Comparison of ENCODE assay signal across 8 cellular contexts in genomic region chr6:117482240-117483003, GRCh38. TPM values are rescaled to one million over a fixed set of nuclear protein-coding genes. Genes with fewer than 3 reads are reported as not detected.
A peak's percentile ranks its signal among the peaks of the same experiment; 100 is the strongest.
DNase-seq lines count a peak whose midpoint lies in the region; ATAC-seq and TF ChIP-seq lines count a peak whose summit lies in the region.

Gene DCBLD1, plus strand, starts transcription at chr6:117482674. Its CDS starts 108 bp downstream, at chr6:117482782.

- intact Hi-C loops in adrenal gland (cut with DNase I) (no loop called here), cardiac septum (cut with DNase I) (loop anchor here (2.0 kb wide), 2 partner anchors 16 to 120 kb away; partner anchors contain the start of gene GOPC), vagina (cut with DNase I) (no loop called here)

- TF ChIP-seq RAD21 in Ishikawa (IDR thresholded peaks at IDR 0.05; ENCODE audit: low read depth), result no peak

- peaks cover 0 to 19% of the 10 kb centered on the region in 2 donors for H3K4me1 ChIP-seq in adrenal gland (replicated peaks in 1 of 2)
- H3K4me1 ChIP-seq in parathyroid adenoma, result peaks cover 3% of the 10 kb centered on the region
- H3K4me1 ChIP-seq in vagina, result peaks cover 32% of the 10 kb centered on the region

- TF ChIP-seq CTCF in adrenal gland (IDR thresholded peaks at IDR 0.05), result no peak
- no peak for TF ChIP-seq CTCF in parathyroid adenoma (IDR thresholded peaks at IDR 0.05)
- no peak for TF ChIP-seq CTCF in vagina (IDR thresholded peaks at IDR 0.05)

- TF ChIP-seq POLR2A in adrenal gland (IDR thresholded peaks at IDR 0.05) (peak; percentile 34 to 75), vagina (IDR thresholded peaks at IDR 0.05) (peak in 1 of 2 donors; percentile 63)

- H3K4me3 ChIP-seq in adrenal gland (peak within 1 kb of the TSS; percentile 49 to 86 (median 60)), parathyroid adenoma (ENCODE audit: low read depth, low read length) (peak within 1 kb of the TSS; percentile 94), vagina (peak within 1 kb of the TSS; percentile 52 to 84)

- H3K36me3 ChIP-seq in adrenal gland (replicated peaks in 1 of 2) (no peaks in the 10 kb centered on the region), parathyroid adenoma (ENCODE audit: control insufficient read depth, insufficient read depth, low read length) (no peaks in the 10 kb centered on the region), vagina (no peaks in the 10 kb centered on the region)

- WGBS in adrenal gland, 4 donors, result 0 to 2% (median 1%) methylated on average over 34 to 96 of the region's 96 CpGs

- DNase-seq in ELF-1 (ENCODE audit: low read depth, low spot score) (peak; percentile 81), SKM-1 (lab: John Stamatoyannopoulos, UW; ENCODE audit: unreplicated experiment) (peak; percentile 46), adrenal gland (peak; percentile 76 to 80 (median 79)), cardiac septum (ENCODE audit: low spot score) (peak; percentile 89), vagina (ENCODE audit: extremely low spot score in 2 of 2) (no peak)

- no peaks in the 10 kb centered on the region for H3K27me3 ChIP-seq in adrenal gland
- no peaks in the 10 kb centered on the region for H3K27me3 ChIP-seq in parathyroid adenoma (ENCODE audit: control insufficient read depth, insufficient read depth, low read length)
- no peaks in the 10 kb centered on the region for H3K27me3 ChIP-seq in vagina

- H3K79me2 ChIP-seq in parathyroid adenoma, result peaks cover 17% of the 10 kb centered on the region

- peak; percentile 76 for ATAC-seq in GM21737 (IDR thresholded peaks at IDR 0.05; ENCODE audit: unreplicated experiment)

- H3K27ac ChIP-seq in adrenal gland, result peak within 1 kb of the TSS; percentile 57 to 91 (median 84)
- peak within 1 kb of the TSS; percentile 93 for H3K27ac ChIP-seq in parathyroid adenoma
- H3K27ac ChIP-seq in vagina, result peak within 1 kb of the TSS; percentile 92

- peak within 1 kb of the TSS; percentile 72 for H3K9ac ChIP-seq in parathyroid adenoma

- peak within 1 kb of the TSS; percentile 99 for H3K4me2 ChIP-seq in parathyroid adenoma (ENCODE audit: low read length)

- no peak for TF ChIP-seq EP300 in Ishikawa (IDR thresholded peaks at IDR 0.05; ENCODE audit: borderline replicate concordance)

- H2AFZ ChIP-seq in parathyroid adenoma, result peak within 1 kb of the TSS; percentile 98

- H3K9me3 ChIP-seq in adrenal gland (replicated peaks in 1 of 3), result no peaks in the 10 kb centered on the region
- H3K9me3 ChIP-seq in parathyroid adenoma (ENCODE audit: control insufficient read depth, low read length), result no peaks in the 10 kb centered on the region
- no peaks in the 10 kb centered on the region for H3K9me3 ChIP-seq in vagina

TF ChIP-seq in Ishikawa, 13 proteins besides CTCF, POLR2A, EP300 and RAD21:
- TF ChIP-seq CEBPB (IDR thresholded peaks at IDR 0.05), result no peak
- TF ChIP-seq TCF12 (IDR thresholded peaks at IDR 0.05; ENCODE audit: low read depth), result peak; percentile 47; the same call in 1 of the 2 replicates
- no peak for TF ChIP-seq ZBTB7A (IDR thresholded peaks at IDR 0.05; ENCODE audit: low read depth)
- TF ChIP-seq, protein P1, sequence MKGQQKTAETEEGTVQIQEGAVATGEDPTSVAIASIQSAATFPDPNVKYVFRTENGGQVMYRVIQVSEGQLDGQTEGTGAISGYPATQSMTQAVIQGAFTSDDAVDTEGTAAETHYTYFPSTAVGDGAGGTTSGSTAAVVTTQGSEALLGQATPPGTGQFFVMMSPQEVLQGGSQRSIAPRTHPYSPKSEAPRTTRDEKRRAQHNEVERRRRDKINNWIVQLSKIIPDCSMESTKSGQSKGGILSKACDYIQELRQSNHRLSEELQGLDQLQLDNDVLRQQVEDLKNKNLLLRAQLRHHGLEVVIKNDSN (IDR thresholded peaks at IDR 0.05), result peak; percentile 57
- TF ChIP-seq EGR1 (IDR thresholded peaks at IDR 0.05), result peak; percentile 61
- TF ChIP-seq, protein P2, sequence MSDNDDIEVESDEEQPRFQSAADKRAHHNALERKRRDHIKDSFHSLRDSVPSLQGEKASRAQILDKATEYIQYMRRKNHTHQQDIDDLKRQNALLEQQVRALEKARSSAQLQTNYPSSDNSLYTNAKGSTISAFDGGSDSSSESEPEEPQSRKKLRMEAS (IDR thresholded peaks at IDR 0.05), result peak; percentile 91
- TF ChIP-seq NFIC (IDR thresholded peaks at IDR 0.05), result peak; percentile 12; the same call in 1 of the 2 replicates

RNA-seq across cellular contexts. Expression of gene DCBLD1, which starts in this region (rescaled TPM):
- total RNA-seq in adrenal gland (10 to 100 TPM in 2 of 8 donors, 1 to 10 TPM in 6; 4.7 to 17.1 (median 6.8) TPM), cardiac septum (3.8 TPM), vagina (14.2 TPM)
- 1 to 10 TPM; 4.2 to 6.9 (median 5.5) TPM for polyA plus RNA-seq in adrenal gland

Comparison
In these comparisons a context has a peak if more than half of its experiments do, and no peak if none do; other contexts are left out.
1. DNase-seq: peak in ELF-1 (single experiment), SKM-1 (single experiment), adrenal gland (7 of 7) and cardiac septum (single experiment); none in vagina (0 of 2).
2. Peak in every context shown above with its lines, with median percentiles within 50 percentile points of each other: H3K27ac ChIP-seq and H3K4me3 ChIP-seq.